Comparison of ENCODE assay signal across 8 cellular contexts in genomic region chr14:99687284-99688209, GRCh38. TPM values are rescaled to one million over a fixed set of nuclear protein-coding genes. Genes with fewer than 3 reads are reported as not detected.
A peak's percentile ranks its signal among the peaks of the same experiment; 100 is the strongest.
DNase-seq lines count a peak whose midpoint lies in the region; ATAC-seq and TF ChIP-seq lines count a peak whose summit lies in the region.

No MANE protein-coding gene starts in this region.

- H3K9ac ChIP-seq in BLaER1 treated with 17β-estradiol and CSF1 and Interleukin-3, amounts not matched to agents 10 nM and 100 nM, result peak overlapping the region in 7 of 11 experiments; percentile 10 to 63 (median 45); a peak in 10 of 22 replicates

- TF ChIP-seq CTCF in ascending aorta (IDR thresholded peaks at IDR 0.05) (peak in 2 of 3 experiments; percentile 42 to 46), mesothelial cell of epicardium (IDR thresholded peaks at IDR 0.05; ENCODE audit: unreplicated experiment) (peak; percentile 75)

- DNase-seq in Jurkat, Clone E6-1 (ENCODE audit: low read depth, low spot score), result no peak
- DNase-seq in ascending aorta (ENCODE audit: low spot score in 2 of 2) (no peak), mesothelial cell of epicardium (ENCODE audit: low spot score in 2 of 2, unreplicated experiment in 2 of 2) (peak in 1 of 2 experiments; percentile 63), glomerular visceral epithelial cell (ENCODE audit: extremely low spot score) (no peak), NCI-H2029 treated with DMSO at 0.1 percent for 48 hours (lab: John Stamatoyannopoulos, UW) (no peak)
- no peak for DNase-seq in activated CD4-positive, CD25-positive, alpha-beta regulatory T cell (lab: John Stamatoyannopoulos, UW)

- no peaks in the 10 kb centered on the region for H3K9me3 ChIP-seq in BLaER1 treated with 17β-estradiol and CSF1 and Interleukin-3, amounts not matched to agents 10 nM and 100 nM (replicated peaks in 1 of 11)
- no peaks in the 10 kb centered on the region for H3K9me3 ChIP-seq in ascending aorta

- no peaks in the 10 kb centered on the region for H3K36me3 ChIP-seq in BLaER1 treated with 17β-estradiol and CSF1 and Interleukin-3, amounts not matched to agents 10 nM and 100 nM
- no peaks in the 10 kb centered on the region for H3K36me3 ChIP-seq in ascending aorta

- H3K4me2 ChIP-seq in BLaER1 treated with 17β-estradiol and CSF1 and Interleukin-3, amounts not matched to agents 10 nM and 100 nM, result peak overlapping the region; percentile 68 to 99 (median 87)

- H3K4me1 ChIP-seq in BLaER1 treated with 17β-estradiol and CSF1 and Interleukin-3, amounts not matched to agents 10 nM and 100 nM, result peaks cover 40 to 72% (median 63%) of the 10 kb centered on the region in 10 experiments
- H3K4me1 ChIP-seq in ascending aorta, result peaks cover 0 to 5% of the 10 kb centered on the region in 2 donors

- H3K27me3 ChIP-seq in BLaER1 treated with 17β-estradiol and CSF1 and Interleukin-3, amounts not matched to agents 10 nM and 100 nM, result peaks cover 0 to 8% (median 0%) of the 10 kb centered on the region in 11 experiments; a peak in 2 of 22 replicates
- no peaks in the 10 kb centered on the region for H3K27me3 ChIP-seq in ascending aorta

- peak overlapping the region in 8 of 11 experiments; percentile 9 to 75 (median 66); a peak in 15 of 22 replicates for H3K27ac ChIP-seq in BLaER1 treated with 17β-estradiol and CSF1 and Interleukin-3, amounts not matched to agents 10 nM and 100 nM
- no peak overlapping the region for H3K27ac ChIP-seq in ascending aorta

- no peaks in the 10 kb centered on the region for H3K4me1 Mint-ChIP-seq in mesothelial cell of epicardium

- no peaks in the 10 kb centered on the region for H4K20me1 ChIP-seq in BLaER1 treated with 17β-estradiol and CSF1 and Interleukin-3, amounts not matched to agents 10 nM and 100 nM

- peaks cover 61% of the 10 kb centered on the region for H3K27me3 Mint-ChIP-seq in mesothelial cell of epicardium (ENCODE audit: low read depth)

- no peak overlapping the region for H3K27ac Mint-ChIP-seq in mesothelial cell of epicardium

- no peak overlapping the region for H3K4me3 Mint-ChIP-seq in mesothelial cell of epicardium

- H3K4me3 ChIP-seq in BLaER1 treated with 17β-estradiol and CSF1 and Interleukin-3, amounts not matched to agents 10 nM and 100 nM, result peak overlapping the region in 2 of 10 experiments; percentile 13 to 33; a peak in 3 of 20 replicates
- H3K4me3 ChIP-seq in Jurkat, Clone E6-1 (ENCODE audit: low read length), result peak overlapping the region; percentile 30
- no peak overlapping the region for H3K4me3 ChIP-seq in ascending aorta

- no peak for ATAC-seq in HG03342 (IDR thresholded peaks at IDR 0.05; ENCODE audit: unreplicated experiment)

- intact Hi-C loops in ascending aorta (cut with DNase I), result loop anchor here (10.0 kb wide), 1 partner anchor 857 kb away; no protein-coding TSS in a partner anchor

- no peaks in the 10 kb centered on the region for H3K9me3 Mint-ChIP-seq in mesothelial cell of epicardium

- no peaks in the 10 kb centered on the region for H3K36me3 Mint-ChIP-seq in mesothelial cell of epicardium

RNA-seq across cellular contexts. Expression of gene CYP46A1, which starts 3.4 kb away (rescaled TPM):
- polyA plus RNA-seq in Jurkat, Clone E6-1 (2012; ENCODE audit: insufficient read depth, insufficient read length), result 0.57 TPM
- total RNA-seq in ascending aorta (not detected), mesothelial cell of epicardium (1.9 to 2.4 TPM (median 2.3 TPM) in 3 replicates)

RNA-seq across cellular contexts. Expression of gene HHIPL1, which starts 42.6 kb away (rescaled TPM):
- not detected for polyA plus RNA-seq in Jurkat, Clone E6-1 (2012; ENCODE audit: insufficient read depth, insufficient read length)
- total RNA-seq in ascending aorta, result 11.9 TPM
- total RNA-seq in mesothelial cell of epicardium, result 4.4 to 4.7 TPM (median 4.5 TPM) in 3 replicates

Comparison
In these comparisons a context has a peak if more than half of its experiments do, and no peak if none do; other contexts are left out.
1. H3K27ac ChIP-seq: peak in BLaER1 treated with 17β-estradiol and CSF1 and Interleukin-3, amounts not matched to agents 10 nM and 100 nM (8 of 11); none in ascending aorta (0 of 2).